ENCODE assay signal across 21 cellular contexts in the genomic region with DNA sequence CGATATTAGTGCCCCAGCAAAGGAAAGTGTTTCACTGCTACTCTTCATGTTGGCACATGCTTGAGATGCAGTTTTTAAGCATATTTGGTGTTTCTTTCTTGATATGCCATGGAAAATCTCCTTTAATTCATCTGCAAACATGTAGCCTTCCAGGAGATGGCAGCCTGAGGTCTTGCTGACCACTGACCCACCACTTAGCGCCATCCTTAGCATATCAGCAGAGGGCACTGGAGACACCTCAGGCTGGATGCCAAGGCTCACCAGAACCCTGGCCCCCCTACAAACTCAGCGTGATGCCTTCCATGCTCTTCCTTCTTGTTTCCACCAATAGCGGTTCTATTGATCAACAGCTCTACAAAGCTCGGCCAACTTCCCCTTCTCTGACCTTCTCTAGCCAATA.
DNase-seq lines count a peak whose midpoint lies in the region; ATAC-seq and TF ChIP-seq lines count a peak whose summit lies in the region.
"Had no signal": no experiment of that assay in that cellular context is flagged by ENCODE, and none has a peak within 500 bp of the region (broad histone marks: within the 10 kb centered on the region; RNA-seq: fewer than 3 reads in every experiment).

No MANE protein-coding gene starts in this region.

- CTCF ChIA-PET in OCI-LY7 (lab: Charles Lee; ENCODE audit: unreplicated experiment), result no interaction called here

- H3K36me3 ChIP-seq in H7 (replicated peaks; ENCODE audit: control insufficient read depth, insufficient read depth, low read length), result no peaks in the 10 kb centered on the region
- H3K36me3 ChIP-seq in OCI-LY7 (ENCODE audit: insufficient read depth, low read length), result no peaks in the 10 kb centered on the region
- no peaks in the 10 kb centered on the region for H3K36me3 ChIP-seq in upper lobe of left lung
- H3K36me3 ChIP-seq in body of pancreas (replicated peaks in 1 of 2; ENCODE audit: insufficient read depth in 1 of 2, low read depth in 2 of 2), result no peaks in the 10 kb centered on the region
- H3K36me3 ChIP-seq in MM.1S (replicated peaks; ENCODE audit: insufficient read depth, low read length), result no peaks in the 10 kb centered on the region
- H3K36me3 ChIP-seq: adrenal gland, cardiac muscle cell, left ventricle myocardium inferior had no signal

- peak; percentile 43 for DNase-seq in ACHN
- peak; percentile 81 for DNase-seq in H7
- no peak for DNase-seq in OCI-LY7 (ENCODE audit: low spot score)
- no peak for DNase-seq in epithelial cell of proximal tubule (ENCODE audit: low read depth)
- DNase-seq in NCI-H2081 (lab: John Stamatoyannopoulos, UW), result no peak
- no peak for DNase-seq in upper lobe of left lung
- DNase-seq in body of pancreas, result no peak
- DNase-seq in MM.1S, result no peak
- DNase-seq: activated CD4-positive, CD25-positive, alpha-beta regulatory T cell treated with anti-CD3 and anti-CD28 coated beads, Interleukin-2, amount 50 U/mL, for 72 hours; activated effector memory CD4-positive, alpha-beta T cell treated with anti-CD3 and anti-CD28 coated beads, Interleukin-2, amount 50 U/mL, for 16 hours; adrenal gland; left ventricle myocardium inferior; PC-9; right cardiac atrium; stimulated activated CD4-positive, alpha-beta T cell treated with anti-CD3 and anti-CD28 coated beads, Interleukin-15, amount 100 ng/mL, for 24 hours had no signal

- H3K79me2 ChIP-seq in OCI-LY7 (ENCODE audit: insufficient read depth, low read depth, low read length) (no peaks in the 10 kb centered on the region), MM.1S (ENCODE audit: low read length) (no peaks in the 10 kb centered on the region)

- H3K4me1 ChIP-seq in OCI-LY7 (ENCODE audit: insufficient read depth, low read length, poor library complexity, severe bottlenecking), result no peaks in the 10 kb centered on the region
- no peaks in the 10 kb centered on the region for H3K4me1 ChIP-seq in upper lobe of left lung
- no peaks in the 10 kb centered on the region for H3K4me1 ChIP-seq in body of pancreas
- no peaks in the 10 kb centered on the region for H3K4me1 ChIP-seq in MM.1S (ENCODE audit: low read length)
- H3K4me1 ChIP-seq: adrenal gland, left ventricle myocardium inferior had no signal

- H3K9me3 ChIP-seq in OCI-LY7 (ENCODE audit: low read length) (no peaks in the 10 kb centered on the region), upper lobe of left lung (no peaks in the 10 kb centered on the region), body of pancreas (no peaks in the 10 kb centered on the region), MM.1S (replicated peaks; ENCODE audit: insufficient read depth, low read length) (no peaks in the 10 kb centered on the region)
- H3K9me3 ChIP-seq: adrenal gland, left ventricle myocardium inferior had no signal

- H3K27me3 ChIP-seq in H7 (ENCODE audit: control insufficient read depth, insufficient read depth, low read length) (no peaks in the 10 kb centered on the region), upper lobe of left lung (no peaks in the 10 kb centered on the region), body of pancreas (no peaks in the 10 kb centered on the region), MM.1S (replicated peaks; ENCODE audit: insufficient read depth, low read length) (no peaks in the 10 kb centered on the region)
- H3K27me3 ChIP-seq: adrenal gland, cardiac muscle cell had no signal

- no peaks in the 10 kb centered on the region for H3K9me2 ChIP-seq in OCI-LY7 (ENCODE audit: insufficient read depth, low read length)
- no peaks in the 10 kb centered on the region for H3K9me2 ChIP-seq in MM.1S (replicated peaks; ENCODE audit: insufficient read depth, low read length)

- H3K9ac ChIP-seq in MM.1S (ENCODE audit: low read length), result no peak overlapping the region
- H3K9ac ChIP-seq: KMS-11 had no signal

- H3K4me2 ChIP-seq in OCI-LY7 (ENCODE audit: low read length) (no peak overlapping the region), MM.1S (ENCODE audit: low read depth, low read length) (no peak overlapping the region)
- H3K4me2 ChIP-seq: KMS-11, PC-9 had no signal

- POLR2A ChIA-PET in OCI-LY7 (lab: Charles Lee), result no interaction called here

- H3F3A ChIP-seq in MM.1S (ENCODE audit: insufficient read depth, low read length), result no peaks in the 10 kb centered on the region

- TF ChIP-seq CTCF in OCI-LY7 (conservative IDR thresholded peaks at IDR 0.05; ENCODE audit: low read length) (peak; percentile 35; the same call in 1 of the 2 replicates), epithelial cell of proximal tubule (conservative IDR thresholded peaks at IDR 0.05; ENCODE audit: low read depth, low read length) (peak; percentile 30), upper lobe of left lung (IDR thresholded peaks at IDR 0.05) (no peak), body of pancreas (IDR thresholded peaks at IDR 0.05) (no peak), MM.1S (IDR thresholded peaks at IDR 0.05; ENCODE audit: low read length) (no peak)

- H3K4me3 ChIP-seq in H7 (ENCODE audit: insufficient read depth, low read depth, low read length) (no peak overlapping the region), OCI-LY7 (ENCODE audit: low read depth, low read length, poor library complexity, severe bottlenecking) (no peak overlapping the region), epithelial cell of proximal tubule (ENCODE audit: low read depth, low read length) (no peak overlapping the region), upper lobe of left lung (no peak overlapping the region), body of pancreas (no peak overlapping the region), MM.1S (ENCODE audit: low read length) (no peak overlapping the region)
- H3K4me3 ChIP-seq: adrenal gland, cardiac muscle cell, left ventricle myocardium inferior, PC-9, SK-N-MC had no signal

- TF ChIP-seq POLR2A in upper lobe of left lung (IDR thresholded peaks at IDR 0.05), result no peak
- TF ChIP-seq POLR2A in body of pancreas (IDR thresholded peaks at IDR 0.05), result no peak

- H4K20me1 ChIP-seq in OCI-LY7 (ENCODE audit: insufficient read depth, low read length) (no peaks in the 10 kb centered on the region), MM.1S (ENCODE audit: insufficient read depth, low read length) (no peaks in the 10 kb centered on the region)

- TF ChIP-seq EP300 in upper lobe of left lung (IDR thresholded peaks at IDR 0.05), result no peak

- no TSS peak for BruUV-seq in OCI-LY7 (replicated peaks; lab: Mats Ljungman, UMichigan)

- H2AFZ ChIP-seq in OCI-LY7 (ENCODE audit: low read length) (no peak overlapping the region), MM.1S (ENCODE audit: low read length) (no peak overlapping the region)
- H2AFZ ChIP-seq: PC-9 had no signal

- 62 to 80% methylated on average over 5 of the region's 5 CpGs for WGBS in upper lobe of left lung, 2 donors
- 60 to 65% methylated on average over 5 of the region's 5 CpGs for WGBS in body of pancreas, 2 donors

- in situ Hi-C loops in ACHN (cut with HindIII; ENCODE audit: low pct_ligation_motif_present, low pct_unique_long_range_greater_than_20kb, low sequenced_read_pairs), result no loop called here

- no peak for ATAC-seq in upper lobe of left lung (ENCODE audit: low FRiP score in 2 of 2)
- ATAC-seq in body of pancreas, result no peak
- ATAC-seq: esophagus mucosa; HCT116; right cardiac atrium; stimulated activated effector memory CD8-positive, alpha-beta T cell treated with anti-CD3 and anti-CD28 coated beads, Interleukin-12 subunit alpha, Interleukin-12 subunit beta, amount 100 ng/mL, for 72 hours had no signal

- intact Hi-C loops in OCI-LY7 (cut with micrococcal nuclease; ENCODE audit: unreplicated experiment), result no loop called here
- intact Hi-C loops in body of pancreas (cut with DNase I), result no loop called here

- H3K27ac ChIP-seq in OCI-LY7 (ENCODE audit: low read depth, low read length, poor library complexity, severe bottlenecking) (no peak overlapping the region), upper lobe of left lung (no peak overlapping the region), body of pancreas (no peak overlapping the region), MM.1S (ENCODE audit: low read length) (no peak overlapping the region)
- H3K27ac ChIP-seq: adrenal gland, cardiac muscle cell, KMS-11, left ventricle myocardium inferior, PC-9, SK-N-MC had no signal

Comparison
In these comparisons a context has a peak if more than half of its experiments do, and no peak if none do; other contexts are left out.
1. DNase-seq: peak in ACHN (single experiment) and H7 (single experiment); none in OCI-LY7 (single experiment), epithelial cell of proximal tubule (single experiment), NCI-H2081 (0 of 2), upper lobe of left lung (0 of 2), body of pancreas (0 of 4) and MM.1S (single experiment).
2. CTCF ChIP-seq: peak in OCI-LY7 (single experiment) and epithelial cell of proximal tubule (single experiment); none in upper lobe of left lung (0 of 6), body of pancreas (0 of 7) and MM.1S (single experiment).